Comparison of ENCODE assay signal across 9 cellular contexts in genomic region chr2:41965886-41966285, GRCh38.
A peak's percentile ranks its signal among the peaks of the same experiment; 100 is the strongest.
DNase-seq lines count a peak whose midpoint lies in the region; ATAC-seq, FAIRE-seq and TF ChIP-seq lines count a peak whose summit lies in the region.
"Had no signal": no experiment of that assay in that cellular context is flagged by ENCODE, and none has a peak within 500 bp of the region (broad histone marks: within the 10 kb centered on the region; RNA-seq: fewer than 3 reads in every experiment).

No MANE protein-coding gene starts in this region.

- no peaks in the 10 kb centered on the region for H3K79me2 ChIP-seq in H9 (ENCODE audit: insufficient read depth, low read length)
- H3K79me2 ChIP-seq in HepG2 (ENCODE audit: insufficient read depth, low read length): no peaks in the 10 kb centered on the region

- H4K5ac ChIP-seq in H9 (ENCODE audit: insufficient read length, low read depth, low read length): no peak overlapping the region

- no peak overlapping the region for H3K4me3 Mint-ChIP-seq in H9
- no peak overlapping the region for H3K4me3 Mint-ChIP-seq in naive thymus-derived CD8-positive, alpha-beta T cell

- H3K27me3 Mint-ChIP-seq in H9 (ENCODE audit: low read depth): peaks cover 5% of the 10 kb centered on the region
- peaks cover 0 to 14% (median 2%) of the 10 kb centered on the region in 5 donors for H3K27me3 Mint-ChIP-seq in naive thymus-derived CD8-positive, alpha-beta T cell

- no peak overlapping the region for H2AFZ ChIP-seq in H9 (ENCODE audit: low read length)
- H2AFZ ChIP-seq in HepG2 (ENCODE audit: low read length): no peak overlapping the region

- no peak overlapping the region for H2BK15ac ChIP-seq in H9 (ENCODE audit: low read depth, low read length)

- BruUV-seq in HepG2 (replicated peaks; lab: Mats Ljungman, UMichigan): no TSS peak

- no peaks in the 10 kb centered on the region; a peak in 1 of 5 replicates for H3K9me3 Mint-ChIP-seq in H9
- peaks cover 0 to 3% (median 0%) of the 10 kb centered on the region in 9 donors for H3K9me3 Mint-ChIP-seq in naive thymus-derived CD8-positive, alpha-beta T cell

- H3K79me1 ChIP-seq in H9 (ENCODE audit: insufficient read depth, low read depth, low read length, poor library complexity, severe bottlenecking): no peaks in the 10 kb centered on the region

- H3K4ac ChIP-seq in H9 (ENCODE audit: low read depth, low read length): no peak overlapping the region

- CTCF ChIA-PET in HepG2 (lab: Yijun Ruan, JAX; ENCODE audit: low intra/inter-chr PET ratio, low total read pairs): no interaction called here

- no peak overlapping the region for H2BK120ac ChIP-seq in H9 (ENCODE audit: low read depth, low read length, poor library complexity, severe bottlenecking)

- ATAC-seq in body of pancreas (no peak), HepG2 (no peak; the same call in 2 of the 3 replicates), HG02840 (IDR thresholded peaks at IDR 0.05; ENCODE audit: low FRiP score, unreplicated experiment) (no peak)
- no peak for ATAC-seq in naive thymus-derived CD8-positive, alpha-beta T cell

- TF ChIP-seq POLR2A in body of pancreas (IDR thresholded peaks at IDR 0.05): no peak
- TF ChIP-seq POLR2A in HepG2 (IDR thresholded peaks at IDR 0.05; ENCODE audit: insufficient read depth in 1 of 2, low read depth in 2 of 2, low read length in 2 of 2): no peak

- intact Hi-C loops in body of pancreas (cut with DNase I) (no loop called here), HepG2 (cut with micrococcal nuclease; ENCODE audit: unreplicated experiment) (no loop called here)

- H3K27ac ChIP-seq in H9 (ENCODE audit: insufficient read length, low read depth, low read length): no peak overlapping the region
- H3K27ac ChIP-seq in body of pancreas: peak overlapping the region in 3 of 4 donors; percentile 72 to 79 (median 79)
- no peak overlapping the region for H3K27ac ChIP-seq in HepG2 (ENCODE audit: extremely low read length, insufficient read depth, low read length)

- H3K4me1 Mint-ChIP-seq in H9: peaks cover 52 to 65% of the 10 kb centered on the region in 2 experiments
- peaks cover 0 to 2% (median under 1%) of the 10 kb centered on the region in 4 donors for H3K4me1 Mint-ChIP-seq in naive thymus-derived CD8-positive, alpha-beta T cell

- no peak overlapping the region for H3K23ac ChIP-seq in H9 (ENCODE audit: insufficient read length, low read depth, low read length)

- no peak overlapping the region; a peak in 1 of 7 replicates for H3K27ac Mint-ChIP-seq in H9
- H3K27ac Mint-ChIP-seq in naive thymus-derived CD8-positive, alpha-beta T cell: no peak overlapping the region

- TF ChIP-seq EP300 in HepG2 (IDR thresholded peaks at IDR 0.05; ENCODE audit: low read depth in 2 of 2, low read length in 2 of 2) (no peak), HepG2 (CRISPR knock-in tag; IDR thresholded peaks at IDR 0.05; ENCODE audit: borderline replicate concordance) (no peak)

- H4K20me1 ChIP-seq in H9 (ENCODE audit: control insufficient read depth, insufficient read depth, insufficient read length): no peaks in the 10 kb centered on the region
- no peaks in the 10 kb centered on the region for H4K20me1 ChIP-seq in HepG2 (ENCODE audit: insufficient read depth, low read length)

- H2BK12ac ChIP-seq in H9 (ENCODE audit: insufficient read length, low read depth, low read length): no peak overlapping the region

- H2AK5ac ChIP-seq in H9 (ENCODE audit: insufficient read length, low read length): no peak overlapping the region

- H3K23me2 ChIP-seq in H9 (ENCODE audit: insufficient read length, low read depth, low read length, poor library complexity, severe bottlenecking): no peaks in the 10 kb centered on the region

- no peak overlapping the region for H2BK20ac ChIP-seq in H9 (ENCODE audit: low read depth, low read length, poor library complexity, severe bottlenecking)

- no peak overlapping the region for H3K56ac ChIP-seq in H9 (ENCODE audit: insufficient read length, low read depth, low read length)

- no peaks in the 10 kb centered on the region; a peak in 1 of 7 replicates for H3K36me3 Mint-ChIP-seq in H9 (ENCODE audit: insufficient read depth in 1 of 3, low read depth in 3 of 3)
- H3K36me3 Mint-ChIP-seq in naive thymus-derived CD8-positive, alpha-beta T cell: no peaks in the 10 kb centered on the region

- in situ Hi-C loops in HepG2 (cut with HindIII; ENCODE audit: extremely low pct_ligation_motif_present, low pct_unique_long_range_greater_than_20kb): no loop called here

- H3K4me3 ChIP-seq in body of pancreas (no peak overlapping the region), HepG2 (replicated peaks in 1 of 3; ENCODE audit: insufficient read depth in 1 of 3, low read depth in 2 of 3, low read length in 3 of 3) (no peak overlapping the region)

- H3T11ph ChIP-seq in H9 (ENCODE audit: low read length): no peak overlapping the region

- no peak overlapping the region for H4K91ac ChIP-seq in H9 (ENCODE audit: insufficient read length, low read depth, low read length)

- H3K9ac ChIP-seq in H9 (ENCODE audit: extremely low read depth, insufficient read length, low read length): no peak overlapping the region
- no peak overlapping the region for H3K9ac ChIP-seq in HepG2 (ENCODE audit: insufficient read depth, low read depth, low read length)

- no peak overlapping the region for H3K4me2 ChIP-seq in H9 (ENCODE audit: insufficient read depth, insufficient read length, low read length)
- peak overlapping the region; percentile 56 for H3K4me2 ChIP-seq in HepG2 (ENCODE audit: low read depth, low read length)

- WGBS in H9 (ENCODE audit: extremely low coverage, insufficient read length, low lambda C conversion rate): no CpG with 5 or more reads among the region's 2 CpGs
- 28 to 40% methylated on average over 2 of the region's 2 CpGs for WGBS in body of pancreas, 2 donors
- 0% methylated on average over 2 of the region's 2 CpGs for WGBS in HepG2 (ENCODE audit: low lambda C conversion rate)

- no peak overlapping the region for H2BK5ac ChIP-seq in H9 (ENCODE audit: insufficient read length, low read length)

- TF ChIP-seq RAD21 in HepG2 (CRISPR knock-in tag; IDR thresholded peaks at IDR 0.05): no peak

- FAIRE-seq in HepG2 (lab: Jason Lieb, UNC): no peak

- TF ChIP-seq CTCF in H9 (conservative IDR thresholded peaks at IDR 0.05): no peak
- no peak for TF ChIP-seq CTCF in body of pancreas (IDR thresholded peaks at IDR 0.05)
- no peak for TF ChIP-seq CTCF in HepG2 (CRISPR knock-in tag; IDR thresholded peaks at IDR 0.05)

- H3K4me1 ChIP-seq in H9 (ENCODE audit: insufficient read depth, low read length): peaks cover 6% of the 10 kb centered on the region; the same call in 1 of the 2 replicates
- peaks cover 46% of the 10 kb centered on the region for H3K4me1 ChIP-seq in body of pancreas
- peaks cover 45% of the 10 kb centered on the region for H3K4me1 ChIP-seq in HepG2 (ENCODE audit: insufficient read depth, low read length)

- POLR2A ChIA-PET in HepG2 (lab: Yijun Ruan, JAX): interaction anchor here (1.0 kb wide), 2 partner anchors 82 to 138 kb away, joined by 3 read pairs; partner anchors contain the start of gene PKDCC
- POLR2A ChIA-PET in naive thymus-derived CD8-positive, alpha-beta T cell (lab: Charles Lee): no interaction called here

- H3K18ac ChIP-seq in H9 (ENCODE audit: insufficient read length, low read depth, low read length): no peak overlapping the region

- no peaks in the 10 kb centered on the region for H3K27me3 ChIP-seq in H9 (ENCODE audit: insufficient read depth, low read length)
- no peaks in the 10 kb centered on the region for H3K27me3 ChIP-seq in body of pancreas
- peaks cover 6 to 50% of the 10 kb centered on the region in 2 experiments for H3K27me3 ChIP-seq in HepG2 (ENCODE audit: control insufficient read depth in 1 of 2, insufficient read depth in 2 of 2, low read length in 2 of 2)

- H3K9me3 ChIP-seq in H9 (ENCODE audit: control insufficient read depth, low read depth, low read length) (no peaks in the 10 kb centered on the region), body of pancreas (no peaks in the 10 kb centered on the region), HepG2 (ENCODE audit: low read length) (no peaks in the 10 kb centered on the region)

- H3K36me3 ChIP-seq in body of pancreas (replicated peaks in 1 of 2; ENCODE audit: insufficient read depth in 1 of 2, low read depth in 2 of 2) (no peaks in the 10 kb centered on the region), HepG2 (replicated peaks in 1 of 2; ENCODE audit: control insufficient read depth in 1 of 2, insufficient read depth in 2 of 2, low read length in 2 of 2) (no peaks in the 10 kb centered on the region)

- H3K14ac ChIP-seq in H9 (ENCODE audit: insufficient read depth, low read length): no peak overlapping the region

- DNase-seq in H9 (no peak), body of pancreas (peak in 2 of 4 donors; percentile 27 to 35), HepG2 (ENCODE audit: low spot score) (no peak), stromal cell of bone marrow (ENCODE audit: low read depth) (peak; percentile 63), SIG-M5 treated with dmso at 0.1 percent for 504 hours (lab: John Stamatoyannopoulos, UW; ENCODE audit: unreplicated experiment) (no peak), DMS53 treated with DMSO at 0.1 percent for 48 hours (lab: John Stamatoyannopoulos, UW; ENCODE audit: unreplicated experiment) (no peak)
- DNase-seq in naive thymus-derived CD8-positive, alpha-beta T cell: no peak
- DNase-seq: activated gamma-delta T cell had no signal

- H4K8ac ChIP-seq in H9 (replicated peaks; ENCODE audit: insufficient read length, low read depth, low read length): peak overlapping the region; percentile 15

TF ChIP-seq in HepG2, 621 proteins besides CTCF, POLR2A, EP300 and RAD21:
- TF ChIP-seq HOXD1 (CRISPR knock-in tag; IDR thresholded peaks at IDR 0.05) (no peak), MAFK (conservative IDR thresholded peaks at IDR 0.05 in 1 of 2, IDR thresholded peaks at IDR 0.05 in 1 of 2; ENCODE audit: low read length in 2 of 2) (no peak), ZC3H13 (CRISPR knock-in tag; IDR thresholded peaks at IDR 0.05) (no peak), ZNF292 (CRISPR knock-in tag; IDR thresholded peaks at IDR 0.05; ENCODE audit: borderline replicate concordance, low read depth) (no peak), ZNF276 (CRISPR knock-in tag; IDR thresholded peaks at IDR 0.05; ENCODE audit: low read depth) (no peak)

Comparison
In these comparisons a context has a peak if more than half of its experiments do, and no peak if none do; other contexts are left out.
1. H3K27ac ChIP-seq: peak in body of pancreas (3 of 4); none in H9 (single experiment) and HepG2 (single experiment).